ENCODE assay signal across 26 cellular contexts in genomic region chr12:1502441-1502785, GRCh38.
A peak's percentile ranks its signal among the peaks of the same experiment; 100 is the strongest.
DNase-seq lines count a peak whose midpoint lies in the region; ATAC-seq, FAIRE-seq and TF ChIP-seq lines count a peak whose summit lies in the region.
"Had no signal": no experiment of that assay in that cellular context is flagged by ENCODE, and none has a peak within 500 bp of the region (broad histone marks: within the 10 kb centered on the region; RNA-seq: fewer than 3 reads in every experiment).

No MANE protein-coding gene starts in this region.

- peaks cover 0 to 31% (median 0%) of the 10 kb centered on the region in 3 donors for H3K4me1 ChIP-seq in esophagus squamous epithelium
- H3K4me1 ChIP-seq: upper lobe of right lung had no signal

- DNase-seq in EH (ENCODE audit: low read depth): peak; percentile 23
- peak; percentile 52 for DNase-seq in NCI-H1105 treated with DMSO at 0.1 percent for 48 hours (lab: John Stamatoyannopoulos, UW)
- no peak for DNase-seq in activated CD4-positive, alpha-beta T cell treated with anti-CD3 and anti-CD28 coated beads for 48 hours
- DNase-seq in esophagus squamous epithelium (lab: John Stamatoyannopoulos, UW): no peak
- DNase-seq in RCC 7860 (ENCODE audit: low spot score): no peak
- DNase-seq: activated CD4-positive, alpha-beta memory T cell treated with anti-CD3 and anti-CD28 coated beads, Interleukin-2, amount 10 ng/mL, durations not matched to agents 7 days and 5 days; activated naive CD4-positive, alpha-beta T cell treated with anti-CD3 and anti-CD28 coated beads, Interleukin-2, amount 10 ng/mL, durations not matched to agents 7 days and 5 days; activated T-cell treated with anti-CD3 and anti-CD28 coated beads, Interleukin-2, amount 50 U/mL, for 1 hour; AML-193; aorta; foreskin melanocyte; GOT3; hypothalamus; kidney glomerular epithelial cell; naive thymus-derived CD4-positive, alpha-beta T cell; NCI-H1694; NCI-H526 treated with DMSO at 0.1 percent for 48 hours; stimulated activated naive CD8-positive, alpha-beta T cell treated with anti-CD3 and anti-CD28 coated beads, Interleukin-15, amount 100 ng/mL, for 72 hours; upper lobe of right lung; WERI-Rb-1 had no signal

- no peak for TF ChIP-seq CTCF in brain (conservative IDR thresholded peaks at IDR 0.05)
- TF ChIP-seq CTCF in nephron (IDR thresholded peaks at IDR 0.05; ENCODE audit: unreplicated experiment in 3 of 3): no peak
- no peak for TF ChIP-seq CTCF in esophagus squamous epithelium (IDR thresholded peaks at IDR 0.05)

- H3K9me3 Mint-ChIP-seq in brain: peaks cover 0 to 5% (median 0%) of the 10 kb centered on the region in 5 experiments
- H3K9me3 Mint-ChIP-seq in nephron: no peaks in the 10 kb centered on the region
- H3K9me3 Mint-ChIP-seq: activated CD4-positive, alpha-beta memory T cell treated with anti-CD3 and anti-CD28 coated beads, Interleukin-2, amount 10 ng/mL, durations not matched to agents 7 days and 5 days; activated naive CD4-positive, alpha-beta T cell treated with anti-CD3 and anti-CD28 coated beads, Interleukin-2, amount 10 ng/mL, durations not matched to agents 7 days and 5 days; memory B cell; stimulated activated naive CD8-positive, alpha-beta T cell treated with anti-CD3 and anti-CD28 coated beads, Interleukin-15, amount 100 ng/mL, for 72 hours had no signal

- H3K4me3 ChIP-seq in esophagus squamous epithelium: no peak overlapping the region
- H3K4me3 ChIP-seq: coronary artery, skin epidermis, upper lobe of right lung had no signal

- 11 to 30% methylated on average over 4 to 5 of the region's 6 CpGs for WGBS in esophagus squamous epithelium, 2 donors

- no peaks in the 10 kb centered on the region for H3K36me3 ChIP-seq in esophagus squamous epithelium
- H3K36me3 ChIP-seq: upper lobe of right lung, WERI-Rb-1 had no signal

- no peaks in the 10 kb centered on the region for H3K27me3 ChIP-seq in esophagus squamous epithelium
- H3K27me3 ChIP-seq: upper lobe of right lung had no signal

- peak overlapping the region; percentile 30 to 81 (median 61) for H3K27ac Mint-ChIP-seq in brain
- H3K27ac Mint-ChIP-seq in nephron: peak overlapping the region; percentile 75 to 92 (median 82)
- H3K27ac Mint-ChIP-seq: activated CD4-positive, alpha-beta memory T cell treated with anti-CD3 and anti-CD28 coated beads, Interleukin-2, amount 10 ng/mL, durations not matched to agents 7 days and 5 days; activated naive CD4-positive, alpha-beta T cell treated with anti-CD3 and anti-CD28 coated beads, Interleukin-2, amount 10 ng/mL, durations not matched to agents 7 days and 5 days; memory B cell; naive thymus-derived CD4-positive, alpha-beta T cell; stimulated activated naive CD8-positive, alpha-beta T cell treated with anti-CD3 and anti-CD28 coated beads, Interleukin-15, amount 100 ng/mL, for 72 hours had no signal

- ATAC-seq in HG02610 (IDR thresholded peaks at IDR 0.05; ENCODE audit: unreplicated experiment): no peak
- ATAC-seq: naive thymus-derived CD4-positive, alpha-beta T cell; stimulated activated naive CD8-positive, alpha-beta T cell treated with anti-CD3 and anti-CD28 coated beads, Interleukin-15, amount 100 ng/mL, for 72 hours; upper lobe of right lung had no signal

- FAIRE-seq in RCC 7860 (lab: Jason Lieb, UNC): no peak

- H3K36me3 Mint-ChIP-seq in brain (no peaks in the 10 kb centered on the region), nephron (ENCODE audit: low read depth) (peaks cover 9% of the 10 kb centered on the region)
- H3K36me3 Mint-ChIP-seq: activated naive CD4-positive, alpha-beta T cell treated with anti-CD3 and anti-CD28 coated beads, Interleukin-2, amount 10 ng/mL, durations not matched to agents 7 days and 5 days; memory B cell had no signal

- H3K27me3 Mint-ChIP-seq in brain: peaks cover 9% of the 10 kb centered on the region
- peaks cover 34% of the 10 kb centered on the region for H3K27me3 Mint-ChIP-seq in nephron (ENCODE audit: low read depth)

- no peak for TF ChIP-seq POLR2A in esophagus squamous epithelium (IDR thresholded peaks at IDR 0.05)

- no peaks in the 10 kb centered on the region for H3K9me3 ChIP-seq in esophagus squamous epithelium
- H3K9me3 ChIP-seq: upper lobe of right lung had no signal

- H3K4me1 Mint-ChIP-seq in brain (peaks cover 21% of the 10 kb centered on the region), nephron (peaks cover 39% of the 10 kb centered on the region)

- H3K4me3 Mint-ChIP-seq in brain (no peak overlapping the region), nephron (peak overlapping the region in 1 of 3 experiments; percentile 47)
- H3K4me3 Mint-ChIP-seq: activated CD4-positive, alpha-beta memory T cell treated with anti-CD3 and anti-CD28 coated beads, Interleukin-2, amount 10 ng/mL, durations not matched to agents 7 days and 5 days; activated naive CD4-positive, alpha-beta T cell treated with anti-CD3 and anti-CD28 coated beads, Interleukin-2, amount 10 ng/mL, durations not matched to agents 7 days and 5 days; memory B cell; stimulated activated naive CD8-positive, alpha-beta T cell treated with anti-CD3 and anti-CD28 coated beads, Interleukin-15, amount 100 ng/mL, for 72 hours had no signal

- intact Hi-C loops in esophagus squamous epithelium (cut with DNase I): no loop called here

- H3K27ac ChIP-seq in esophagus squamous epithelium: no peak overlapping the region
- H3K27ac ChIP-seq: coronary artery, skin epidermis, upper lobe of right lung, WERI-Rb-1 had no signal

Comparison
In these comparisons a context has a peak if more than half of its experiments do, and no peak if none do; other contexts are left out.
1. DNase-seq: peak in EH (single experiment) and NCI-H1105 treated with DMSO at 0.1 percent for 48 hours (single experiment); none in activated CD4-positive, alpha-beta T cell treated with anti-CD3 and anti-CD28 coated beads for 48 hours (single experiment), esophagus squamous epithelium (single experiment) and RCC 7860 (single experiment).